ENCODE assay signal across 8 cellular contexts in genomic region chr19:37778613-37779138, GRCh38. TPM values are rescaled to one million over a fixed set of nuclear protein-coding genes. Genes with fewer than 3 reads are reported as not detected.
DNase-seq lines count a peak whose midpoint lies in the region; ATAC-seq, FAIRE-seq and TF ChIP-seq lines count a peak whose summit lies in the region.

No MANE protein-coding gene starts in this region.

- H3K36me3 ChIP-seq in ACC112 (ENCODE audit: insufficient read depth, low read length) (no peaks in the 10 kb centered on the region), Panc1 (ENCODE audit: control insufficient read depth, insufficient read depth, low read length) (no peaks in the 10 kb centered on the region)

- H3K79me2 ChIP-seq in ACC112 (ENCODE audit: control insufficient read depth, insufficient read depth, low read length, unreplicated experiment), result peaks cover 9% of the 10 kb centered on the region

- POLR2A ChIA-PET in Panc1 (lab: Charles Lee), result no interaction called here

- no TSS peak for BruUV-seq in Panc1 (replicated peaks; lab: Mats Ljungman, UMichigan)

- peak overlapping the region; percentile 100 for H2AFZ ChIP-seq in ACC112 (ENCODE audit: low read length, unreplicated experiment)

- H3K36me3 Mint-ChIP-seq in nephron progenitor cell (ENCODE audit: low read depth), result peaks cover 71% of the 10 kb centered on the region

- H3K27me3 ChIP-seq in ACC112 (ENCODE audit: insufficient read depth, low read length) (no peaks in the 10 kb centered on the region), Panc1 (ENCODE audit: control insufficient read depth, insufficient read depth, low read length) (no peaks in the 10 kb centered on the region)

- H3K4me3 ChIP-seq in ACC112 (ENCODE audit: low read depth, low read length) (peak overlapping the region; percentile 94), Panc1 (ENCODE audit: low read depth in 2 of 2, low read length in 2 of 2) (peak overlapping the region; percentile 66 to 99), epithelial cell of esophagus (ENCODE audit: low read length) (peak overlapping the region; percentile 98)

- TF ChIP-seq CTCF in Panc1 (IDR thresholded peaks at IDR 0.05) (no peak), epithelial cell of esophagus (IDR thresholded peaks at IDR 0.05; ENCODE audit: insufficient read depth, low read depth, low read length, missing control alignments) (no peak), nephron progenitor cell (IDR thresholded peaks at IDR 0.05) (no peak)

- peaks cover 17% of the 10 kb centered on the region for H3K4me1 Mint-ChIP-seq in nephron progenitor cell

- peak overlapping the region; percentile 66; the same call in 1 of the 2 replicates for H3K27ac ChIP-seq in ACC112 (ENCODE audit: low read depth, low read length)
- H3K27ac ChIP-seq in Panc1 (ENCODE audit: low read length), result peak overlapping the region; percentile 93

- H3K4me3 Mint-ChIP-seq in nephron progenitor cell, result peak overlapping the region; percentile 97

- intact Hi-C loops in Panc1 (cut with micrococcal nuclease; ENCODE audit: unreplicated experiment), result no loop called here

- peaks cover 73% of the 10 kb centered on the region for H3K9me3 Mint-ChIP-seq in nephron progenitor cell

- no peak for FAIRE-seq in RCC 7860 (lab: Jason Lieb, UNC)

- no peaks in the 10 kb centered on the region for H3K4me1 ChIP-seq in ACC112 (ENCODE audit: control insufficient read depth, insufficient read depth, low read length, unreplicated experiment)
- no peaks in the 10 kb centered on the region for H3K4me1 ChIP-seq in Panc1 (ENCODE audit: control insufficient read depth, insufficient read depth, low read length)

- ATAC-seq in GM18861 (IDR thresholded peaks at IDR 0.05; ENCODE audit: unreplicated experiment) (peak; percentile 18), Panc1 (peak; percentile 40; the same call in 1 of the 2 replicates)

- in situ Hi-C loops in Panc1 (cut with HindIII; ENCODE audit: low pct_unique_long_range_greater_than_20kb, low sequenced_read_pairs), result no loop called here

- DNase-seq in Panc1 (ENCODE audit: low read depth, low spot score) (peak; percentile 12), epithelial cell of esophagus (ENCODE audit: low read depth) (peak; percentile 61), nephron progenitor cell (no peak), RCC 7860 (ENCODE audit: low spot score) (no peak), midbrain (lab: John Stamatoyannopoulos, UW) (no peak), NCI-H1436 treated with DMSO at 0.1 percent for 48 hours (lab: John Stamatoyannopoulos, UW) (no peak)

- H3K9me3 ChIP-seq in Panc1 (ENCODE audit: control insufficient read depth, insufficient read depth, low read depth, low read length), result peaks cover 6% of the 10 kb centered on the region; the same call in 1 of the 2 replicates

- CTCF ChIA-PET in Panc1 (lab: Charles Lee), result interaction anchor here (0.6 kb wide), 1 partner anchor 8 kb away, joined by 3 read pairs; no protein-coding TSS in a partner anchor

- peak overlapping the region; percentile 60 for H3K27ac Mint-ChIP-seq in nephron progenitor cell

- no peaks in the 10 kb centered on the region for H3K27me3 Mint-ChIP-seq in nephron progenitor cell (ENCODE audit: low read depth, poor library complexity)

RNA-seq across cellular contexts. Expression of gene ZNF573, which starts 0.7 kb away (rescaled TPM):
- total RNA-seq in Panc1 (2021; ENCODE audit: unreplicated experiment), result 13.3 TPM
- 4.4 TPM for polyA plus RNA-seq in Panc1 (2012; ENCODE audit: insufficient read length)

RNA-seq across cellular contexts. Expression of gene ZNF607, which starts 59.1 kb away (rescaled TPM):
- total RNA-seq in Panc1 (2021; ENCODE audit: unreplicated experiment), result 17.3 TPM
- polyA plus RNA-seq in Panc1 (2012; ENCODE audit: insufficient read length), result 6.1 TPM

Comparison
In these comparisons a context has a peak if more than half of its experiments do, and no peak if none do; other contexts are left out.
1. DNase-seq: peak in Panc1 (single experiment) and epithelial cell of esophagus (single experiment); none in nephron progenitor cell (single experiment), RCC 7860 (single experiment), midbrain (single experiment) and NCI-H1436 treated with DMSO at 0.1 percent for 48 hours (single experiment).
2. Peak in every context shown above with its lines, with median percentiles within 50 percentile points of each other: H3K4me3 ChIP-seq.